Comparison of ENCODE assay signal across 12 cellular contexts in the genomic region with DNA sequence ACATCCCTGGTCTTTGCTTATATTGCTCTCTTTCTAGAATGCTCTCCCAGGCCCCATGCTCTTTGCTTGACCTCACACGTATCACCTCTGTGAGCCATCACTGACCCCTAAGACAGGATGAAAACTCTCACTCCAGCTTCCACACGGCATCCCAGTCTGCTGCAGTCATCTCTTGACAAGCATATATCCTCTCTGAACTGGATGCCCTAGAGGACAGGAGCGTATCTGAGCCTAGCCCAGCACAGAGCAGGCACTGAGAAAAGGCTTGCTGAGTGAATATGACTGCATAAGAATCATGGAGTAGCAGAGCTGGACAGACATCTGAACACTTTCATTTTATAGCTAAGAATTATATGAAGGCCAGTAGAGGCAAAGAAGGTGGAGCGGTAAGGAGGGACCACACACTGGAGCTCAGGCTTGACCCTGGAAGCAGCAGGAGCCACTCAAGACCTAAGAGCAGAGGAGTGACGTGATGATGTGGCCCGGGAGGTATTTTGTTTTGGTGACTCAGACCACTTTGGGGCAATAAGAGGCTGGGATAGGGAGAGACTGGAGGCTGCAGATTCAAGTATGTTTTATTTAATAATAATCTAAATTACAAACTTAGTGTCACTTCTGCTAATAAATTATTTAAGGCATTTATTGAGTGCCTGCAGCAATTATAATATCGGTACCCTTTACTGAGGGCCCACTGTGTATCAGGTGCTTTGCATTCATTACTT. TPM values are rescaled to one million over a fixed set of nuclear protein-coding genes. Genes with fewer than 3 reads are reported as not detected.
A peak's percentile ranks its signal among the peaks of the same experiment; 100 is the strongest.
DNase-seq lines count a peak whose midpoint lies in the region; ATAC-seq and TF ChIP-seq lines count a peak whose summit lies in the region.
"Had no signal": no experiment of that assay in that cellular context is flagged by ENCODE, and none has a peak within 500 bp of the region (broad histone marks: within the 10 kb centered on the region; RNA-seq: fewer than 3 reads in every experiment).

No MANE protein-coding gene starts in this region.

- peak overlapping the region; percentile 56; the same call in 1 of the 2 replicates for H2AFZ ChIP-seq in GM23338

- peaks cover 7% of the 10 kb centered on the region for H3K27me3 Mint-ChIP-seq in GM23338 (ENCODE audit: insufficient read depth, low read depth, poor library complexity)
- peaks cover 9 to 21% of the 10 kb centered on the region in 2 donors for H3K27me3 Mint-ChIP-seq in CD8-positive, alpha-beta memory T cell

- TF ChIP-seq EP300 in upper lobe of left lung (IDR thresholded peaks at IDR 0.05), result no peak

- WGBS in upper lobe of left lung, 2 donors, result 76 to 89% methylated on average over 7 of the region's 7 CpGs

- H3K4me2 ChIP-seq in GM23338, result no peak overlapping the region

- no peaks in the 10 kb centered on the region for H4K20me1 ChIP-seq in GM23338 (replicated peaks; ENCODE audit: insufficient read depth)

- H3K27ac ChIP-seq in GM23338 (ENCODE audit: low read depth) (no peak overlapping the region), SJSA1 (peak overlapping the region; percentile 41; the same call in 1 of the 2 replicates), upper lobe of left lung (peak overlapping the region in 2 of 4 donors; percentile 9 to 26)
- no peak overlapping the region for H3K27ac ChIP-seq in CD8-positive, alpha-beta memory T cell (ENCODE audit: low read depth, low read length)
- H3K27ac ChIP-seq: coronary artery, psoas muscle had no signal

- no peak for DNase-seq in GM23338 (ENCODE audit: low spot score)
- DNase-seq in SJSA1 (ENCODE audit: low read depth in 1 of 2, low spot score in 2 of 2), result peak; percentile 69
- peak; percentile 84 for DNase-seq in fibroblast of villous mesenchyme (ENCODE audit: low read depth)
- DNase-seq in upper lobe of left lung, result peak in 1 of 2 donors; percentile 80
- no peak for DNase-seq in NCI-H2196 treated with DMSO at 0.1 percent for 48 hours (lab: John Stamatoyannopoulos, UW; ENCODE audit: unreplicated experiment)
- DNase-seq in CD1c-positive myeloid dendritic cell (ENCODE audit: extremely low spot score), result no peak
- no peak for DNase-seq in CD8-positive, alpha-beta memory T cell
- DNase-seq: activated CD8-positive, alpha-beta memory T cell treated with anti-CD3 and anti-CD28 coated beads, Interleukin-2, amount 50 U/mL, for 48 hours; KG1; NCI-H526 treated with DMSO at 0.1 percent for 48 hours; psoas muscle had no signal

- no peak for TF ChIP-seq CTCF in GM23338 (conservative IDR thresholded peaks at IDR 0.05; ENCODE audit: low read depth in 2 of 2)
- TF ChIP-seq CTCF in fibroblast of villous mesenchyme (IDR thresholded peaks at IDR 0.05; ENCODE audit: insufficient read depth, low read depth, low read length), result no peak
- no peak for TF ChIP-seq CTCF in upper lobe of left lung (IDR thresholded peaks at IDR 0.05)

- H3K9me2 ChIP-seq in GM23338 (ENCODE audit: insufficient read depth), result peaks cover 3% of the 10 kb centered on the region; the same call in 1 of the 2 replicates

- H3K4me3 ChIP-seq in GM23338 (no peak overlapping the region), SJSA1 (no peak overlapping the region), fibroblast of villous mesenchyme (ENCODE audit: low read depth, low read length) (no peak overlapping the region), upper lobe of left lung (no peak overlapping the region)
- no peak overlapping the region for H3K4me3 ChIP-seq in CD8-positive, alpha-beta memory T cell (ENCODE audit: low read length)
- H3K4me3 ChIP-seq: coronary artery, psoas muscle had no signal

- peaks cover 27% of the 10 kb centered on the region for H3K4me1 Mint-ChIP-seq in GM23338
- H3K4me1 Mint-ChIP-seq in CD8-positive, alpha-beta memory T cell, result no peaks in the 10 kb centered on the region

- H3K27me3 ChIP-seq in GM23338 (ENCODE audit: insufficient read depth) (no peaks in the 10 kb centered on the region), SJSA1 (replicated peaks) (no peaks in the 10 kb centered on the region), upper lobe of left lung (no peaks in the 10 kb centered on the region)
- H3K27me3 ChIP-seq in CD8-positive, alpha-beta memory T cell (ENCODE audit: insufficient read depth, low read length, poor library complexity, severe bottlenecking), result no peaks in the 10 kb centered on the region

- no peaks in the 10 kb centered on the region for H3K79me2 ChIP-seq in GM23338 (replicated peaks; ENCODE audit: insufficient read depth)

- no peak overlapping the region for H3K4me3 Mint-ChIP-seq in GM23338
- H3K4me3 Mint-ChIP-seq in CD8-positive, alpha-beta memory T cell, result peak overlapping the region in 1 of 7 donors; percentile 7

- H3F3A ChIP-seq in GM23338 (replicated peaks; ENCODE audit: low read depth), result no peaks in the 10 kb centered on the region

- no peaks in the 10 kb centered on the region for H3K36me3 Mint-ChIP-seq in GM23338 (ENCODE audit: low read depth)
- H3K36me3 Mint-ChIP-seq in CD8-positive, alpha-beta memory T cell, result no peaks in the 10 kb centered on the region

- H3K9me3 ChIP-seq in SJSA1 (replicated peaks) (no peaks in the 10 kb centered on the region), upper lobe of left lung (no peaks in the 10 kb centered on the region)
- H3K9me3 ChIP-seq in CD8-positive, alpha-beta memory T cell (ENCODE audit: low read length), result no peaks in the 10 kb centered on the region
- H3K9me3 ChIP-seq: psoas muscle had no signal

- no peak overlapping the region for H3K27ac Mint-ChIP-seq in GM23338
- H3K27ac Mint-ChIP-seq in CD8-positive, alpha-beta memory T cell, result peak overlapping the region in 1 of 8 donors; percentile 63

- H3K36me3 ChIP-seq in GM23338 (ENCODE audit: insufficient read depth) (no peaks in the 10 kb centered on the region), SJSA1 (no peaks in the 10 kb centered on the region), upper lobe of left lung (no peaks in the 10 kb centered on the region)
- no peaks in the 10 kb centered on the region for H3K36me3 ChIP-seq in CD8-positive, alpha-beta memory T cell (ENCODE audit: insufficient read depth, low read length)

- POLR2A ChIA-PET in CD8-positive, alpha-beta memory T cell (lab: Charles Lee), result no interaction called here

- TF ChIP-seq POLR2A in upper lobe of left lung (IDR thresholded peaks at IDR 0.05), result no peak

- CTCF ChIA-PET in CD8-positive, alpha-beta memory T cell (lab: Charles Lee), result no interaction called here

- no peak for ATAC-seq in GM23338
- peak; percentile 71 to 85 for ATAC-seq in upper lobe of left lung (ENCODE audit: low FRiP score in 2 of 2)
- ATAC-seq: psoas muscle had no signal

- H3K9me3 Mint-ChIP-seq in GM23338, result no peaks in the 10 kb centered on the region
- no peaks in the 10 kb centered on the region for H3K9me3 Mint-ChIP-seq in CD8-positive, alpha-beta memory T cell

- no peaks in the 10 kb centered on the region; the same call in none of the 2 replicates for H3K4me1 ChIP-seq in GM23338 (ENCODE audit: insufficient read depth)
- peaks cover 24% of the 10 kb centered on the region for H3K4me1 ChIP-seq in SJSA1 (replicated peaks)
- H3K4me1 ChIP-seq in upper lobe of left lung, result no peaks in the 10 kb centered on the region
- no peaks in the 10 kb centered on the region for H3K4me1 ChIP-seq in CD8-positive, alpha-beta memory T cell (ENCODE audit: insufficient read depth, low read length)
- H3K4me1 ChIP-seq: psoas muscle had no signal

TF ChIP-seq in GM23338, 12 proteins besides CTCF, POLR2A, EP300 and RAD21 (continues in another document):
- TF ChIP-seq ZNF331 (CRISPR knock-in tag; IDR thresholded peaks at IDR 0.05; ENCODE audit: low read depth) (no peak), STAT1 (IDR thresholded peaks at IDR 0.05; ENCODE audit: unreplicated experiment) (no peak), CREB1 (CRISPR knock-in tag; IDR thresholded peaks at IDR 0.05; ENCODE audit: low read depth) (no peak), NANOG (IDR thresholded peaks at IDR 0.05; ENCODE audit: borderline replicate concordance) (no peak)
- TF ChIP-seq, protein P1, sequence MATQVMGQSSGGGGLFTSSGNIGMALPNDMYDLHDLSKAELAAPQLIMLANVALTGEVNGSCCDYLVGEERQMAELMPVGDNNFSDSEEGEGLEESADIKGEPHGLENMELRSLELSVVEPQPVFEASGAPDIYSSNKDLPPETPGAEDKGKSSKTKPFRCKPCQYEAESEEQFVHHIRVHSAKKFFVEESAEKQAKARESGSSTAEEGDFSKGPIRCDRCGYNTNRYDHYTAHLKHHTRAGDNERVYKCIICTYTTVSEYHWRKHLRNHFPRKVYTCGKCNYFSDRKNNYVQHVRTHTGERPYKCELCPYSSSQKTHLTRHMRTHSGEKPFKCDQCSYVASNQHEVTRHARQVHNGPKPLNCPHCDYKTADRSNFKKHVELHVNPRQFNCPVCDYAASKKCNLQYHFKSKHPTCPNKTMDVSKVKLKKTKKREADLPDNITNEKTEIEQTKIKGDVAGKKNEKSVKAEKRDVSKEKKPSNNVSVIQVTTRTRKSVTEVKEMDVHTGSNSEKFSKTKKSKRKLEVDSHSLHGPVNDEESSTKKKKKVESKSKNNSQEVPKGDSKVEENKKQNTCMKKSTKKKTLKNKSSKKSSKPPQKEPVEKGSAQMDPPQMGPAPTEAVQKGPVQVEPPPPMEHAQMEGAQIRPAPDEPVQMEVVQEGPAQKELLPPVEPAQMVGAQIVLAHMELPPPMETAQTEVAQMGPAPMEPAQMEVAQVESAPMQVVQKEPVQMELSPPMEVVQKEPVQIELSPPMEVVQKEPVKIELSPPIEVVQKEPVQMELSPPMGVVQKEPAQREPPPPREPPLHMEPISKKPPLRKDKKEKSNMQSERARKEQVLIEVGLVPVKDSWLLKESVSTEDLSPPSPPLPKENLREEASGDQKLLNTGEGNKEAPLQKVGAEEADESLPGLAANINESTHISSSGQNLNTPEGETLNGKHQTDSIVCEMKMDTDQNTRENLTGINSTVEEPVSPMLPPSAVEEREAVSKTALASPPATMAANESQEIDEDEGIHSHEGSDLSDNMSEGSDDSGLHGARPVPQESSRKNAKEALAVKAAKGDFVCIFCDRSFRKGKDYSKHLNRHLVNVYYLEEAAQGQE (IDR thresholded peaks at IDR 0.05; ENCODE audit: unreplicated experiment), result no peak

RNA-seq across cellular contexts. Expression of a gene that starts 42.7 kb away (rescaled TPM):
- total RNA-seq in GM23338 (2014; rRNA removed; shearing (Covaris generic)), result 0.50 and 1.2 TPM in 2 replicates
- polyA plus RNA-seq in GM23338 (2016; fragmentation: Nextera tagmentation; extraction: Ambion mirVana), result 0.16 and 0.31 TPM in 2 replicates
- total RNA-seq in SJSA1 (2014; rRNA removed; shearing (Covaris generic)), result 0.13 TPM in 1 of 2 replicates, not detected in the other
- 2.9 and 3.0 TPM in 2 replicates for total RNA-seq in fibroblast of villous mesenchyme
- 10 to 100 TPM in 2 of 6 donors, 1 to 10 TPM in 4; 3.5 to 17.6 (median 8.9) TPM for total RNA-seq in upper lobe of left lung
- total RNA-seq in CD8-positive, alpha-beta memory T cell, result under 1 TPM; 0.07 to 0.16 TPM
- not detected for polyA plus RNA-seq in CD8-positive, alpha-beta memory T cell

Comparison
In these comparisons a context has a peak if more than half of its experiments do, and no peak if none do; other contexts are left out.
1. DNase-seq: peak in SJSA1 (2 of 2) and fibroblast of villous mesenchyme (single experiment); none in GM23338 (single experiment), NCI-H2196 treated with DMSO at 0.1 percent for 48 hours (single experiment), CD1c-positive myeloid dendritic cell (single experiment) and CD8-positive, alpha-beta memory T cell (0 of 5).